In the genomic region with DNA sequence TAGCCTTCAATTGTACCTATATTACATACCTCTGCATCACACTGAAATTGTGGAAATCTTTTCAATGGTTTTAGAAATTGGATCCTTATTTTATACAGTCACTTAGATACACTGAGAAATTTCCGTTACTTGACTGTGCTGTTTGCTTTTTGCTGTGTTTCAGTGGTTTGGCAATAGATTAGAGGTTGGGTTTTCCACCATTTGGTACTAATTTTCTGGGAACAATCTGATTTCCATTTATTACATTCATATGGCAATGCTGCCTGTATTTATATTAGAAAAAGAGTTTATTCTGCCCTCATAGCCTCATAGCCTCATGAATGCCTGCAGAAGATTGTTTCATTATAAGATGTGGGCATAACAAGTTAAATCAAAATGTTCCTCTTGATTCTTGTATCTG, we compare ENCODE assay signal across 23 cellular contexts.
DNase-seq lines count a peak whose midpoint lies in the region; ATAC-seq and TF ChIP-seq lines count a peak whose summit lies in the region.
"Had no signal": no experiment of that assay in that cellular context is flagged by ENCODE, and none has a peak within 500 bp of the region (broad histone marks: within the 10 kb centered on the region; RNA-seq: fewer than 3 reads in every experiment).

No MANE protein-coding gene starts in this region.

- H3K36me3 ChIP-seq in SK-N-SH (replicated peaks in 1 of 2; ENCODE audit: control insufficient read depth in 1 of 2, insufficient read depth in 2 of 2, low read length in 1 of 2) (peaks cover 19 to 22% of the 10 kb centered on the region in 2 experiments), vagina (no peaks in the 10 kb centered on the region)
- H3K36me3 ChIP-seq: uterus had no signal

- H3K4me3 ChIP-seq in SK-N-SH (ENCODE audit: low read depth in 2 of 2, low read length in 1 of 2) (no peak overlapping the region), coronary artery (peak overlapping the region; percentile 20), foreskin fibroblast (ENCODE audit: low read depth in 1 of 2, low read length in 2 of 2) (peak overlapping the region in 1 of 2 donors; percentile 6), vagina (no peak overlapping the region)
- H3K4me3 ChIP-seq: dorsolateral prefrontal cortex, uterus had no signal

- ATAC-seq in SK-N-SH treated with all-trans-retinoic acid at 6 μM for 48 hours (no peak), HG02678 (IDR thresholded peaks at IDR 0.05; ENCODE audit: unreplicated experiment) (no peak)
- ATAC-seq: right cardiac atrium, T-cell had no signal

- H3K27ac ChIP-seq in SK-N-SH (ENCODE audit: low read depth in 2 of 2, low read length in 1 of 2) (peak overlapping the region in 1 of 2 experiments; percentile 47; a peak in 3 of 4 replicates), coronary artery (no peak overlapping the region), vagina (peak overlapping the region; percentile 80)
- H3K27ac ChIP-seq: dorsolateral prefrontal cortex had no signal

- POLR2A ChIA-PET in SK-N-SH (lab: Yijun Ruan, JAX) = no interaction called here

- H4K20me1 ChIP-seq in SK-N-SH (ENCODE audit: insufficient read depth) = no peaks in the 10 kb centered on the region

- no peak for TF ChIP-seq POLR2A in vagina (IDR thresholded peaks at IDR 0.05)

- no peaks in the 10 kb centered on the region for H3K9me2 ChIP-seq in SK-N-SH

- H3K4me2 ChIP-seq in SK-N-SH = no peak overlapping the region

- no peak for TF ChIP-seq EP300 in SK-N-SH (IDR thresholded peaks at IDR 0.05; ENCODE audit: borderline replicate concordance in 1 of 2, low read depth in 1 of 2, low read length in 1 of 2)

- 73% methylated on average over 1 of the region's 1 CpG for WGBS in SK-N-SH (ENCODE audit: low lambda C conversion rate)

- intact Hi-C loops in vagina (cut with DNase I) = no loop called here

- no peak for DNase-seq in SK-N-SH
- DNase-seq in coronary artery (ENCODE audit: low spot score) = no peak
- DNase-seq in foreskin fibroblast = peak; percentile 21 to 72
- DNase-seq in vagina (ENCODE audit: extremely low spot score in 2 of 2) = no peak
- DNase-seq in NCI-H2171 (lab: John Stamatoyannopoulos, UW) = no peak
- no peak for DNase-seq in NCI-H1436 (lab: John Stamatoyannopoulos, UW)
- DNase-seq: 8988T; activated CD4-positive, alpha-beta memory T cell treated with anti-CD3 and anti-CD28 coated beads, Interleukin-2, amount 10 ng/mL, durations not matched to agents 7 days and 5 days; activated CD4-positive, CD25-positive, alpha-beta regulatory T cell treated with anti-CD3 and anti-CD28 coated beads, Interleukin-2, amount 50 U/mL, for 72 hours; activated CD8-positive, alpha-beta memory T cell treated with anti-CD3 and anti-CD28 coated beads, Interleukin-2, amount 50 U/mL, for 48 hours; activated naive CD4-positive, alpha-beta T cell treated with anti-CD3 and anti-CD28 coated beads, Interleukin-2, amount 50 U/mL, for 16 hours; DMS153; dorsolateral prefrontal cortex; NCI-H1048; NCI-H187; NCI-H69; posterior cingulate gyrus; right cardiac atrium; stimulated activated CD4-positive, alpha-beta T cell treated with anti-CD3 and anti-CD28 coated beads, Interleukin-2, amount 100 ng/mL, for 48 hours; T-cell; uterus had no signal

- no peak overlapping the region for H3K9ac ChIP-seq in SK-N-SH

- no peaks in the 10 kb centered on the region for H3K79me2 ChIP-seq in SK-N-SH (ENCODE audit: insufficient read depth)

- TF ChIP-seq CTCF in SK-N-SH (IDR thresholded peaks at IDR 0.05) = no peak
- TF ChIP-seq CTCF in coronary artery (IDR thresholded peaks at IDR 0.05) = no peak
- TF ChIP-seq CTCF in foreskin fibroblast (IDR thresholded peaks at IDR 0.05; ENCODE audit: low read depth, low read length) = no peak
- no peak for TF ChIP-seq CTCF in vagina (IDR thresholded peaks at IDR 0.05)

- H3K4me1 ChIP-seq in SK-N-SH (ENCODE audit: control insufficient read depth in 1 of 2, insufficient read depth in 2 of 2, low read depth in 1 of 2, low read length in 1 of 2) (peaks cover 0 to 3% of the 10 kb centered on the region in 2 experiments; a peak in 2 of 4 replicates), vagina (peaks cover 23% of the 10 kb centered on the region)
- H3K4me1 ChIP-seq: uterus had no signal

- no peak for TF ChIP-seq RAD21 in SK-N-SH (IDR thresholded peaks at IDR 0.05; ENCODE audit: low read length)

- CTCF ChIA-PET in SK-N-SH (lab: Yijun Ruan, JAX) = no interaction called here

- H3K27me3 ChIP-seq in SK-N-SH (ENCODE audit: insufficient read depth) = no peaks in the 10 kb centered on the region
- H3K27me3 ChIP-seq in vagina = no peaks in the 10 kb centered on the region
- H3K27me3 ChIP-seq: dorsolateral prefrontal cortex, uterus had no signal

- H2AFZ ChIP-seq in SK-N-SH (ENCODE audit: low read depth) = no peak overlapping the region

- peaks cover 6% of the 10 kb centered on the region for H3F3A ChIP-seq in SK-N-SH (replicated peaks; ENCODE audit: insufficient read depth)

- no peaks in the 10 kb centered on the region for H3K9me3 ChIP-seq in SK-N-SH
- H3K9me3 ChIP-seq in vagina = no peaks in the 10 kb centered on the region
- H3K9me3 ChIP-seq: uterus had no signal

TF ChIP-seq in SK-N-SH, 30 proteins besides CTCF, POLR2A, EP300 and RAD21:
- TF ChIP-seq ZBTB33 (IDR thresholded peaks at IDR 0.05; ENCODE audit: borderline replicate concordance, low read depth) (no peak), RFX5 (IDR thresholded peaks at IDR 0.05; ENCODE audit: low read length) (no peak), TCF12 (IDR thresholded peaks at IDR 0.05) (peak; percentile 54; the same call in 1 of the 2 replicates), ELF1 (IDR thresholded peaks at IDR 0.05) (no peak), FOXJ3 (CRISPR knock-in tag; IDR thresholded peaks at IDR 0.05) (no peak), NFIC (IDR thresholded peaks at IDR 0.05; ENCODE audit: borderline replicate concordance) (no peak)

TF ChIP-seq in SK-N-SH treated with all-trans-retinoic acid at 6 μM for 48 hours, 23 proteins besides CTCF, POLR2A, EP300 and RAD21 (continues in another document):
- TF ChIP-seq CSDC2 (CRISPR knock-in tag; IDR thresholded peaks at IDR 0.05) (no peak), ZNF70 (CRISPR knock-in tag; IDR thresholded peaks at IDR 0.05) (no peak), CSRNP3 (CRISPR knock-in tag; IDR thresholded peaks at IDR 0.05) (no peak), ZNF8 (CRISPR knock-in tag; IDR thresholded peaks at IDR 0.05) (no peak), ZC3H10 (CRISPR knock-in tag; IDR thresholded peaks at IDR 0.05) (no peak), CREB5 (CRISPR knock-in tag; IDR thresholded peaks at IDR 0.05; ENCODE audit: low read depth) (no peak), RARB (CRISPR knock-in tag; IDR thresholded peaks at IDR 0.05) (no peak), ARNTL (CRISPR knock-in tag; IDR thresholded peaks at IDR 0.05; ENCODE audit: borderline replicate concordance, low read depth) (no peak), ZFP3 (CRISPR knock-in tag; IDR thresholded peaks at IDR 0.05) (no peak), OSR1 (CRISPR knock-in tag; IDR thresholded peaks at IDR 0.05) (no peak), ESRRG (CRISPR knock-in tag; IDR thresholded peaks at IDR 0.05) (no peak), BACH2 (CRISPR knock-in tag; IDR thresholded peaks at IDR 0.05; ENCODE audit: borderline replicate concordance) (no peak), TCF4 (CRISPR knock-in tag; IDR thresholded peaks at IDR 0.05; ENCODE audit: borderline replicate concordance) (no peak), TOX (CRISPR knock-in tag; IDR thresholded peaks at IDR 0.05; ENCODE audit: borderline replicate concordance) (no peak)
- TF ChIP-seq, protein P1, sequence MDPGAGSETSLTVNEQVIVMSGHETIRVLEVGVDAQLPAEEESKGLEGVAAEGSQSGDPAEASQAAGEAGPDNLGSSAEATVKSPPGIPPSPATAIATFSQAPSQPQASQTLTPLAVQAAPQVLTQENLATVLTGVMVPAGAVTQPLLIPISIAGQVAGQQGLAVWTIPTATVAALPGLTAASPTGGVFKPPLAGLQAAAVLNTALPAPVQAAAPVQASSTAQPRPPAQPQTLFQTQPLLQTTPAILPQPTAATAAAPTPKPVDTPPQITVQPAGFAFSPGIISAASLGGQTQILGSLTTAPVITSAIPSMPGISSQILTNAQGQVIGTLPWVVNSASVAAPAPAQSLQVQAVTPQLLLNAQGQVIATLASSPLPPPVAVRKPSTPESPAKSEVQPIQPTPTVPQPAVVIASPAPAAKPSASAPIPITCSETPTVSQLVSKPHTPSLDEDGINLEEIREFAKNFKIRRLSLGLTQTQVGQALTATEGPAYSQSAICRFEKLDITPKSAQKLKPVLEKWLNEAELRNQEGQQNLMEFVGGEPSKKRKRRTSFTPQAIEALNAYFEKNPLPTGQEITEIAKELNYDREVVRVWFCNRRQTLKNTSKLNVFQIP (CRISPR knock-in tag; IDR thresholded peaks at IDR 0.05; ENCODE audit: borderline replicate concordance, low read depth) = no peak

Comparison
In these comparisons a context has a peak if more than half of its experiments do, and no peak if none do; other contexts are left out.
1. DNase-seq: peak in foreskin fibroblast (2 of 2); none in SK-N-SH (single experiment), coronary artery (single experiment), vagina (0 of 2), NCI-H2171 (single experiment) and NCI-H1436 (single experiment).